ENCODE assay signal across 13 cellular contexts in genomic region chrX:147550217-147550616, GRCh38.
DNase-seq lines count a peak whose midpoint lies in the region; ATAC-seq and TF ChIP-seq lines count a peak whose summit lies in the region.
"Had no signal": no experiment of that assay in that cellular context is flagged by ENCODE, and none has a peak within 500 bp of the region (broad histone marks: within the 10 kb centered on the region; RNA-seq: fewer than 3 reads in every experiment).

No MANE protein-coding gene starts in this region.

- peaks cover 0 to 4% (median 0%) of the 10 kb centered on the region in 6 donors for H3K9me3 Mint-ChIP-seq in immature natural killer cell
- H3K9me3 Mint-ChIP-seq: central memory CD8-positive, alpha-beta T cell had no signal

- no peak overlapping the region for H2AK5ac ChIP-seq in neuronal stem cell (ENCODE audit: low read depth, low read length)

- no peaks in the 10 kb centered on the region for H3F3A ChIP-seq in SK-N-SH (replicated peaks; ENCODE audit: insufficient read depth)

- TF ChIP-seq RAD21 in SK-N-SH (IDR thresholded peaks at IDR 0.05; ENCODE audit: low read length) = peak; percentile 46

- H4K91ac ChIP-seq in neuronal stem cell (ENCODE audit: low read depth, low read length, poor library complexity) = no peak overlapping the region

- no peak overlapping the region for H3K4me3 Mint-ChIP-seq in immature natural killer cell
- H3K4me3 Mint-ChIP-seq: central memory CD8-positive, alpha-beta T cell had no signal

- CTCF ChIA-PET in SK-N-SH (lab: Yijun Ruan, JAX) = interaction anchor here (0.8 to 2.0 kb wide), 3 partner anchors 9 to 74 kb away, joined by 3 to 6 read pairs (median 5); no protein-coding TSS in a partner anchor

- H2AFZ ChIP-seq in SK-N-SH (ENCODE audit: low read depth) (no peak overlapping the region), neuronal stem cell (ENCODE audit: low read length) (no peak overlapping the region)

- H3K9me2 ChIP-seq in SK-N-SH = no peaks in the 10 kb centered on the region

- H3K4me3 ChIP-seq in SK-N-SH (ENCODE audit: low read depth in 2 of 2, low read length in 1 of 2) = 0 out of 4 replicates have a peak overlapping the region, but pooled peaks of 1 of the 2 experiments have one; percentile 17
- no peak overlapping the region for H3K4me3 ChIP-seq in neuronal stem cell (ENCODE audit: low read length in 2 of 2)
- H3K4me3 ChIP-seq: BLaER1, psoas muscle had no signal

- no peaks in the 10 kb centered on the region for H3K4me1 Mint-ChIP-seq in immature natural killer cell
- H3K4me1 Mint-ChIP-seq: central memory CD8-positive, alpha-beta T cell had no signal

- no peak for ATAC-seq in SK-N-SH treated with all-trans-retinoic acid at 6 μM for 48 hours
- ATAC-seq: psoas muscle had no signal

- no peak overlapping the region for H3K23ac ChIP-seq in neuronal stem cell (ENCODE audit: low read depth, low read length, poor library complexity)

- H3K9me3 ChIP-seq in SK-N-SH = no peaks in the 10 kb centered on the region
- no peaks in the 10 kb centered on the region for H3K9me3 ChIP-seq in neuronal stem cell (replicated peaks in 1 of 2; ENCODE audit: control insufficient read depth in 2 of 2, insufficient read depth in 1 of 2, low read depth in 1 of 2, low read length in 2 of 2)
- H3K9me3 ChIP-seq: BLaER1, psoas muscle had no signal

- H3K36me3 ChIP-seq in SK-N-SH (replicated peaks in 1 of 2; ENCODE audit: control insufficient read depth in 1 of 2, insufficient read depth in 2 of 2, low read length in 1 of 2) = no peaks in the 10 kb centered on the region
- H3K36me3 ChIP-seq in neuronal stem cell (replicated peaks in 1 of 2; ENCODE audit: control insufficient read depth in 2 of 2, insufficient read depth in 2 of 2, low read length in 2 of 2) = no peaks in the 10 kb centered on the region
- H3K36me3 ChIP-seq: BLaER1 had no signal

- H2BK12ac ChIP-seq in neuronal stem cell (ENCODE audit: low read length) = no peak overlapping the region

- H3K27me3 Mint-ChIP-seq in immature natural killer cell (ENCODE audit: low read depth in 3 of 3) = peaks cover 0 to 7% (median 0%) of the 10 kb centered on the region in 3 donors
- H3K27me3 Mint-ChIP-seq: central memory CD8-positive, alpha-beta T cell had no signal

- TF ChIP-seq CTCF in SK-N-SH (IDR thresholded peaks at IDR 0.05) = peak; percentile 45
- peak; percentile 57 for TF ChIP-seq CTCF in VCaP (conservative IDR thresholded peaks at IDR 0.05)

- no peaks in the 10 kb centered on the region for H3K4me1 ChIP-seq in SK-N-SH (ENCODE audit: control insufficient read depth in 1 of 2, insufficient read depth in 2 of 2, low read depth in 1 of 2, low read length in 1 of 2)
- no peaks in the 10 kb centered on the region for H3K4me1 ChIP-seq in neuronal stem cell (ENCODE audit: control insufficient read depth in 2 of 2, insufficient read depth in 1 of 2, low read depth in 1 of 2, low read length in 2 of 2)
- H3K4me1 ChIP-seq: BLaER1, psoas muscle had no signal

- WGBS in SK-N-SH (ENCODE audit: low lambda C conversion rate) = under 1% methylated on average over 3 of the region's 3 CpGs
- WGBS in neuronal stem cell (ENCODE audit: extremely low coverage in 2 of 2, insufficient read length in 2 of 2, insufficient replicate concordance in 1 of 2), 2 donors = no CpG with 5 or more reads among the region's 3 CpGs

- no peak overlapping the region for H2BK15ac ChIP-seq in neuronal stem cell (ENCODE audit: low read length)

- POLR2A ChIA-PET in SK-N-SH (lab: Yijun Ruan, JAX) = no interaction called here

- DNase-seq in SK-N-SH (peak; percentile 1), Kasumi-1 (lab: John Stamatoyannopoulos, UW) (peak; percentile 7 to 9), neuronal stem cell (ENCODE audit: low spot score) (peak; percentile 14), immature natural killer cell (no peak), activated gamma-delta T cell (lab: John Stamatoyannopoulos, UW) (no peak), caudate nucleus (lab: John Stamatoyannopoulos, UW) (no peak)
- DNase-seq: activated CD4-positive, alpha-beta T cell treated with anti-CD3 and anti-CD28 coated beads, Interleukin-2, amount 50 U/mL, for 1 hour; NCI-H1048; psoas muscle had no signal

- no peaks in the 10 kb centered on the region for H4K20me1 ChIP-seq in SK-N-SH (ENCODE audit: insufficient read depth)
- H4K20me1 ChIP-seq: BLaER1 had no signal

- no peaks in the 10 kb centered on the region for H3K36me3 Mint-ChIP-seq in immature natural killer cell

- H3K4me2 ChIP-seq in SK-N-SH = no peak overlapping the region
- no peak overlapping the region for H3K4me2 ChIP-seq in neuronal stem cell (ENCODE audit: insufficient read depth, low read length, poor library complexity, severe bottlenecking)
- H3K4me2 ChIP-seq: BLaER1 had no signal

- no peaks in the 10 kb centered on the region for H3K79me2 ChIP-seq in SK-N-SH (ENCODE audit: insufficient read depth)

- no peak overlapping the region for H2BK5ac ChIP-seq in neuronal stem cell (ENCODE audit: low read length)

- H4K8ac ChIP-seq in neuronal stem cell (ENCODE audit: low read depth, low read length) = no peak overlapping the region

- H3K27ac ChIP-seq in SK-N-SH (ENCODE audit: low read depth in 2 of 2, low read length in 1 of 2) = no peak overlapping the region
- H3K27ac ChIP-seq in VCaP = no peak overlapping the region
- H3K27ac ChIP-seq in neuronal stem cell (replicated peaks; ENCODE audit: low read length) = no peak overlapping the region
- H3K27ac ChIP-seq in caudate nucleus (ENCODE audit: low read depth, low read length) = no peak overlapping the region
- H3K27ac ChIP-seq: BLaER1, psoas muscle had no signal

- H3K14ac ChIP-seq in neuronal stem cell (ENCODE audit: low read length) = no peak overlapping the region

- H3K27me3 ChIP-seq in SK-N-SH (ENCODE audit: insufficient read depth) = no peaks in the 10 kb centered on the region
- H3K27me3 ChIP-seq in neuronal stem cell (ENCODE audit: control insufficient read depth in 3 of 3, insufficient read depth in 3 of 3, low read depth in 1 of 3, low read length in 3 of 3) = no peaks in the 10 kb centered on the region

- no peak overlapping the region for H3K18ac ChIP-seq in neuronal stem cell (ENCODE audit: low read length)

- TF ChIP-seq EP300 in SK-N-SH (IDR thresholded peaks at IDR 0.05; ENCODE audit: borderline replicate concordance in 1 of 2, low read depth in 1 of 2, low read length in 1 of 2) = no peak

- no peaks in the 10 kb centered on the region for H3K79me1 ChIP-seq in neuronal stem cell (ENCODE audit: low read depth, low read length)

- H3K9ac ChIP-seq in SK-N-SH (no peak overlapping the region), neuronal stem cell (ENCODE audit: low read depth, low read length, poor library complexity) (no peak overlapping the region)
- H3K9ac ChIP-seq: BLaER1 had no signal

- no peak overlapping the region for H3K27ac Mint-ChIP-seq in immature natural killer cell

- no peak overlapping the region for H3K4ac ChIP-seq in neuronal stem cell (ENCODE audit: low read length)

- no peak overlapping the region for H2BK120ac ChIP-seq in neuronal stem cell (ENCODE audit: low read depth, low read length)

TF ChIP-seq in SK-N-SH, 30 proteins besides CTCF, POLR2A, EP300 and RAD21:
- TF ChIP-seq POLR2AphosphoS5 (IDR thresholded peaks at IDR 0.05; ENCODE audit: low read depth, low read length) (no peak), RFX5 (IDR thresholded peaks at IDR 0.05; ENCODE audit: low read length) (no peak)

TF ChIP-seq in SK-N-SH treated with all-trans-retinoic acid at 6 μM for 48 hours, 23 proteins besides CTCF, POLR2A, EP300 and RAD21 (continues in another document):
- TF ChIP-seq ZFP30 (CRISPR knock-in tag; IDR thresholded peaks at IDR 0.05) (no peak), ZFP3 (CRISPR knock-in tag; IDR thresholded peaks at IDR 0.05) (no peak), RARB (CRISPR knock-in tag; IDR thresholded peaks at IDR 0.05) (no peak), ARNTL (CRISPR knock-in tag; IDR thresholded peaks at IDR 0.05; ENCODE audit: borderline replicate concordance, low read depth) (no peak), ZNF565 (CRISPR knock-in tag; conservative IDR thresholded peaks at IDR 0.05; ENCODE audit: low read depth) (no peak), TOX (CRISPR knock-in tag; IDR thresholded peaks at IDR 0.05; ENCODE audit: borderline replicate concordance) (no peak), ZC3H10 (CRISPR knock-in tag; IDR thresholded peaks at IDR 0.05) (no peak)
- TF ChIP-seq, protein P1, sequence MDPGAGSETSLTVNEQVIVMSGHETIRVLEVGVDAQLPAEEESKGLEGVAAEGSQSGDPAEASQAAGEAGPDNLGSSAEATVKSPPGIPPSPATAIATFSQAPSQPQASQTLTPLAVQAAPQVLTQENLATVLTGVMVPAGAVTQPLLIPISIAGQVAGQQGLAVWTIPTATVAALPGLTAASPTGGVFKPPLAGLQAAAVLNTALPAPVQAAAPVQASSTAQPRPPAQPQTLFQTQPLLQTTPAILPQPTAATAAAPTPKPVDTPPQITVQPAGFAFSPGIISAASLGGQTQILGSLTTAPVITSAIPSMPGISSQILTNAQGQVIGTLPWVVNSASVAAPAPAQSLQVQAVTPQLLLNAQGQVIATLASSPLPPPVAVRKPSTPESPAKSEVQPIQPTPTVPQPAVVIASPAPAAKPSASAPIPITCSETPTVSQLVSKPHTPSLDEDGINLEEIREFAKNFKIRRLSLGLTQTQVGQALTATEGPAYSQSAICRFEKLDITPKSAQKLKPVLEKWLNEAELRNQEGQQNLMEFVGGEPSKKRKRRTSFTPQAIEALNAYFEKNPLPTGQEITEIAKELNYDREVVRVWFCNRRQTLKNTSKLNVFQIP (CRISPR knock-in tag; IDR thresholded peaks at IDR 0.05; ENCODE audit: borderline replicate concordance, low read depth) = no peak
- TF ChIP-seq, protein P2, sequence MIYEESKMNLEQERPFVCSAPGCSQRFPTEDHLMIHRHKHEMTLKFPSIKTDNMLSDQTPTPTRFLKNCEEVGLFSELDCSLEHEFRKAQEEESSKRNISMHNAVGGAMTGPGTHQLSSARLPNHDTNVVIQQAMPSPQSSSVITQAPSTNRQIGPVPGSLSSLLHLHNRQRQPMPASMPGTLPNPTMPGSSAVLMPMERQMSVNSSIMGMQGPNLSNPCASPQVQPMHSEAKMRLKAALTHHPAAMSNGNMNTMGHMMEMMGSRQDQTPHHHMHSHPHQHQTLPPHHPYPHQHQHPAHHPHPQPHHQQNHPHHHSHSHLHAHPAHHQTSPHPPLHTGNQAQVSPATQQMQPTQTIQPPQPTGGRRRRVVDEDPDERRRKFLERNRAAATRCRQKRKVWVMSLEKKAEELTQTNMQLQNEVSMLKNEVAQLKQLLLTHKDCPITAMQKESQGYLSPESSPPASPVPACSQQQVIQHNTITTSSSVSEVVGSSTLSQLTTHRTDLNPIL (CRISPR knock-in tag; IDR thresholded peaks at IDR 0.05; ENCODE audit: low read depth) = no peak

Comparison
In these comparisons a context has a peak if more than half of its experiments do, and no peak if none do; other contexts are left out.
1. DNase-seq: peak in SK-N-SH (single experiment), Kasumi-1 (2 of 2) and neuronal stem cell (single experiment); none in immature natural killer cell (0 of 3), activated gamma-delta T cell (single experiment) and caudate nucleus (0 of 61).